In genomic region chr18:33751613-33752221, GRCh38 we compare ENCODE assay signal across 9 cellular contexts.
DNase-seq lines count a peak whose midpoint lies in the region; TF ChIP-seq lines count a peak whose summit lies in the region.
"Had no signal": no experiment of that assay in that cellular context is flagged by ENCODE, and none has a peak within 500 bp of the region (broad histone marks: within the 10 kb centered on the region; RNA-seq: fewer than 3 reads in every experiment).

No MANE protein-coding gene starts in this region.

- no peak overlapping the region for H3K4me3 Mint-ChIP-seq in CD4-positive, alpha-beta memory T cell

- H3K27me3 ChIP-seq in brain microvascular endothelial cell (replicated peaks) (no peaks in the 10 kb centered on the region), neural cell (ENCODE audit: insufficient read depth, low read depth, low read length) (no peaks in the 10 kb centered on the region), HAP-1 (ENCODE audit: low read depth) (peaks cover 6% of the 10 kb centered on the region; the same call in 1 of the 2 replicates)
- H3K27me3 ChIP-seq in CD4-positive, alpha-beta memory T cell (ENCODE audit: insufficient read depth, low read length): no peaks in the 10 kb centered on the region

- H3K9me3 ChIP-seq in neural cell (ENCODE audit: low read length): no peaks in the 10 kb centered on the region
- no peaks in the 10 kb centered on the region for H3K9me3 ChIP-seq in HAP-1
- no peaks in the 10 kb centered on the region for H3K9me3 ChIP-seq in CD4-positive, alpha-beta memory T cell (ENCODE audit: control insufficient read depth in 1 of 2, low read length in 2 of 2)

- TF ChIP-seq RAD21 in neural cell (conservative IDR thresholded peaks at IDR 0.05): peak; percentile 68

- no peaks in the 10 kb centered on the region for H3K79me2 ChIP-seq in neural cell (replicated peaks; ENCODE audit: insufficient read depth, low read length)

- no peaks in the 10 kb centered on the region for H3K27me3 Mint-ChIP-seq in CD4-positive, alpha-beta memory T cell

- H2AFZ ChIP-seq in neural cell (ENCODE audit: low read depth, low read length): no peak overlapping the region

- in situ Hi-C loops in brain microvascular endothelial cell (cut with HindIII; ENCODE audit: low pct_ligation_motif_present, low sequenced_read_pairs) (no loop called here), HAP-1 (cut with MboI; ENCODE audit: low sequenced_read_pairs) (no loop called here)

- peak; percentile 37; the same call in 1 of the 3 replicates for TF ChIP-seq CTCF in GM12872 (IDR thresholded peaks at IDR 0.05; ENCODE audit: insufficient read depth, low read depth, low read length)
- peak; percentile 48 for TF ChIP-seq CTCF in brain microvascular endothelial cell (IDR thresholded peaks at IDR 0.05; ENCODE audit: low read depth, low read length, missing control alignments)
- TF ChIP-seq CTCF in neural cell (IDR thresholded peaks at IDR 0.05; ENCODE audit: poor library complexity, severe bottlenecking): peak; percentile 70

- no peaks in the 10 kb centered on the region for H3K4me1 Mint-ChIP-seq in CD4-positive, alpha-beta memory T cell

- H3K4me3 ChIP-seq in brain microvascular endothelial cell (ENCODE audit: low read depth, low read length) (no peak overlapping the region), neural cell (ENCODE audit: low read length) (no peak overlapping the region), HAP-1 (no peak overlapping the region)
- no peak overlapping the region for H3K4me3 ChIP-seq in CD4-positive, alpha-beta memory T cell (ENCODE audit: low read length in 2 of 2)

- no peak overlapping the region for H3K9ac ChIP-seq in neural cell (ENCODE audit: low read length)

- intact Hi-C loops in CD4-positive, alpha-beta memory T cell (cut with micrococcal nuclease): no loop called here

- H3K4me1 ChIP-seq in HAP-1: no peaks in the 10 kb centered on the region
- H3K4me1 ChIP-seq in CD4-positive, alpha-beta memory T cell (ENCODE audit: insufficient read depth, low read length): no peaks in the 10 kb centered on the region

- no peaks in the 10 kb centered on the region for H3K9me2 ChIP-seq in neural cell (ENCODE audit: insufficient read depth, low read length)

- H3K9me3 Mint-ChIP-seq in CD4-positive, alpha-beta memory T cell: peaks cover 0 to 11% (median 3%) of the 10 kb centered on the region in 8 donors

- CTCF ChIA-PET in CD4-positive, alpha-beta memory T cell (lab: Charles Lee; ENCODE audit: partially characterized antibody): no interaction called here

- DNase-seq in NCI-H1436 treated with DMSO at 0.1 percent for 48 hours (lab: John Stamatoyannopoulos, UW) (peak; percentile 35), brain microvascular endothelial cell (no peak), NCI-H526 treated with DMSO at 0.1 percent for 48 hours (lab: John Stamatoyannopoulos, UW) (no peak), HAP-1 (ENCODE audit: low spot score in 2 of 2) (no peak), AG08396 (ENCODE audit: low spot score) (no peak)
- DNase-seq in CD4-positive, alpha-beta memory T cell: no peak
- DNase-seq: activated T-cell treated with anti-CD3 and anti-CD28 coated beads, Interleukin-2, amount 50 U/mL, for 48 hours had no signal

- no peak overlapping the region for H3K4me2 ChIP-seq in neural cell (ENCODE audit: low read length)

- H3K27ac ChIP-seq in brain microvascular endothelial cell (no peak overlapping the region), neural cell (ENCODE audit: low read length) (no peak overlapping the region)
- H3K27ac ChIP-seq in CD4-positive, alpha-beta memory T cell (ENCODE audit: low read depth, low read length): no peak overlapping the region

- no peaks in the 10 kb centered on the region for H3K36me3 Mint-ChIP-seq in CD4-positive, alpha-beta memory T cell

- POLR2A ChIA-PET in CD4-positive, alpha-beta memory T cell (lab: Charles Lee; ENCODE audit: partially characterized antibody): no interaction called here

- H3K27ac Mint-ChIP-seq in CD4-positive, alpha-beta memory T cell: no peak overlapping the region

- no peak for TF ChIP-seq EP300 in neural cell (conservative IDR thresholded peaks at IDR 0.05; ENCODE audit: poor library complexity, severe bottlenecking)

- H3K36me3 ChIP-seq in brain microvascular endothelial cell (replicated peaks) (no peaks in the 10 kb centered on the region), neural cell (ENCODE audit: insufficient read depth, low read length) (peaks cover 3% of the 10 kb centered on the region), HAP-1 (replicated peaks) (no peaks in the 10 kb centered on the region)
- no peaks in the 10 kb centered on the region for H3K36me3 ChIP-seq in CD4-positive, alpha-beta memory T cell (ENCODE audit: insufficient read depth, low read length)

- no peaks in the 10 kb centered on the region for H3F3A ChIP-seq in neural cell (ENCODE audit: insufficient read depth, low read length, poor library complexity, severe bottlenecking)

- H4K20me1 ChIP-seq in neural cell (ENCODE audit: insufficient read depth): no peaks in the 10 kb centered on the region

TF ChIP-seq in neural cell, 6 proteins besides CTCF, POLR2A, EP300 and RAD21:
- no peak for TF ChIP-seq POLR2AphosphoS5 (IDR thresholded peaks at IDR 0.05)
- TF ChIP-seq SMC3 (conservative IDR thresholded peaks at IDR 0.05; ENCODE audit: poor library complexity): peak; percentile 78
- TF ChIP-seq EZH2 (IDR thresholded peaks at IDR 0.05; ENCODE audit: borderline replicate concordance, insufficient read depth, low read length, poor library complexity, severe bottlenecking): no peak
- no peak for TF ChIP-seq MXI1 (conservative IDR thresholded peaks at IDR 0.05; ENCODE audit: poor library complexity, severe bottlenecking)
- no peak for TF ChIP-seq REST (IDR thresholded peaks at IDR 0.05; ENCODE audit: borderline replicate concordance)
- TF ChIP-seq TAF1 (IDR thresholded peaks at IDR 0.05; ENCODE audit: low read depth): no peak
TF ChIP-seq in neural cell: peak in this region for 1.
